ENCODE assay signal across 20 cellular contexts in genomic region chr12:2129076-2129475, GRCh38.
DNase-seq lines count a peak whose midpoint lies in the region; ATAC-seq, FAIRE-seq and TF ChIP-seq lines count a peak whose summit lies in the region.
"Had no signal": no experiment of that assay in that cellular context is flagged by ENCODE, and none has a peak within 500 bp of the region (broad histone marks: within the 10 kb centered on the region; RNA-seq: fewer than 3 reads in every experiment).

No MANE protein-coding gene starts in this region.

- peak; percentile 98 for FAIRE-seq in bronchial epithelial cell (lab: Jason Lieb, UNC)
- FAIRE-seq: TTC549 had no signal

- no peak for TF ChIP-seq CTCF in bronchial epithelial cell (IDR thresholded peaks at IDR 0.05; ENCODE audit: insufficient read depth, low read length, severe bottlenecking)

- H3K36me3 ChIP-seq in bronchial epithelial cell (ENCODE audit: control insufficient read depth, insufficient read depth, low read length) (no peaks in the 10 kb centered on the region), muscle layer of colon (ENCODE audit: insufficient read depth, low read length) (peaks cover 7% of the 10 kb centered on the region)
- H3K36me3 ChIP-seq: left lung, upper lobe of right lung had no signal

- peak overlapping the region; percentile 55 for H3K27ac ChIP-seq in muscle layer of colon (ENCODE audit: low read depth, low read length)
- H3K27ac ChIP-seq: left lung, upper lobe of right lung had no signal

- H3K9me3 ChIP-seq in muscle layer of colon (ENCODE audit: low read length) = no peaks in the 10 kb centered on the region
- H3K9me3 ChIP-seq: heart right ventricle, left lung, upper lobe of right lung had no signal

- H3K4me1 ChIP-seq in muscle layer of colon (ENCODE audit: insufficient read depth, low read length) = peaks cover 45% of the 10 kb centered on the region
- H3K4me1 ChIP-seq: left lung, upper lobe of right lung had no signal

- DNase-seq in COLO829 (ENCODE audit: low spot score) (peak; percentile 34), M059J (ENCODE audit: low read depth) (peak; percentile 95), bronchial epithelial cell (ENCODE audit: low read depth) (peak; percentile 76), ACHN (no peak)
- DNase-seq: endodermal cell; H9; heart right ventricle; Karpas-422; left lung; naive thymus-derived CD4-positive, alpha-beta T cell; NCI-H1694 treated with DMSO at 0.1 percent for 48 hours; NCI-H524; Right ventricle myocardium superior; stimulated activated CD4-positive, alpha-beta T cell treated with anti-CD3 and anti-CD28 coated beads, Interleukin-2, amount 100 ng/mL, for 48 hours; upper lobe of right lung had no signal

- in situ Hi-C loops in ACHN (cut with HindIII; ENCODE audit: low pct_ligation_motif_present, low pct_unique_long_range_greater_than_20kb, low sequenced_read_pairs) = no loop called here

- H3K4me3 ChIP-seq in bronchial epithelial cell (ENCODE audit: low read depth, low read length) (no peak overlapping the region), muscle layer of colon (ENCODE audit: low read depth in 1 of 2, low read length in 2 of 2) (no peak overlapping the region)
- H3K4me3 ChIP-seq: heart right ventricle, left lung, upper lobe of right lung had no signal

- no peak overlapping the region for H3K9ac ChIP-seq in muscle layer of colon (ENCODE audit: low read length)

- no peaks in the 10 kb centered on the region for H3K27me3 ChIP-seq in bronchial epithelial cell (ENCODE audit: control insufficient read depth, insufficient read depth, low read length)
- no peaks in the 10 kb centered on the region for H3K27me3 ChIP-seq in muscle layer of colon (ENCODE audit: control insufficient read depth in 1 of 2, insufficient read depth in 2 of 2, low read length in 2 of 2)
- H3K27me3 ChIP-seq: heart right ventricle, left lung, upper lobe of right lung had no signal

- ATAC-seq in GM18907 (IDR thresholded peaks at IDR 0.05; ENCODE audit: unreplicated experiment) (no peak), HG02571 (IDR thresholded peaks at IDR 0.05; ENCODE audit: unreplicated experiment) (no peak), HG03135 (IDR thresholded peaks at IDR 0.05; ENCODE audit: unreplicated experiment) (no peak)
- ATAC-seq: left lung; naive thymus-derived CD4-positive, alpha-beta T cell; upper lobe of right lung had no signal
